Comparison of ENCODE assay signal across 1 cellular context in genomic region chr19:35120898-35121297, GRCh38.
TF ChIP-seq lines count a peak whose summit lies in the region.

No MANE protein-coding gene starts in this region.

TF ChIP-seq in HepG2, 621 proteins besides CTCF, POLR2A, EP300 and RAD21:
- peak; percentile 27; the same call in 1 of the 2 replicates for TF ChIP-seq ZNF687 (CRISPR knock-in tag; IDR thresholded peaks at IDR 0.05)
- no peak for TF ChIP-seq MATR3 (CRISPR knock-in tag; IDR thresholded peaks at IDR 0.05)
